ENCODE assay signal across 13 cellular contexts in the genomic region with DNA sequence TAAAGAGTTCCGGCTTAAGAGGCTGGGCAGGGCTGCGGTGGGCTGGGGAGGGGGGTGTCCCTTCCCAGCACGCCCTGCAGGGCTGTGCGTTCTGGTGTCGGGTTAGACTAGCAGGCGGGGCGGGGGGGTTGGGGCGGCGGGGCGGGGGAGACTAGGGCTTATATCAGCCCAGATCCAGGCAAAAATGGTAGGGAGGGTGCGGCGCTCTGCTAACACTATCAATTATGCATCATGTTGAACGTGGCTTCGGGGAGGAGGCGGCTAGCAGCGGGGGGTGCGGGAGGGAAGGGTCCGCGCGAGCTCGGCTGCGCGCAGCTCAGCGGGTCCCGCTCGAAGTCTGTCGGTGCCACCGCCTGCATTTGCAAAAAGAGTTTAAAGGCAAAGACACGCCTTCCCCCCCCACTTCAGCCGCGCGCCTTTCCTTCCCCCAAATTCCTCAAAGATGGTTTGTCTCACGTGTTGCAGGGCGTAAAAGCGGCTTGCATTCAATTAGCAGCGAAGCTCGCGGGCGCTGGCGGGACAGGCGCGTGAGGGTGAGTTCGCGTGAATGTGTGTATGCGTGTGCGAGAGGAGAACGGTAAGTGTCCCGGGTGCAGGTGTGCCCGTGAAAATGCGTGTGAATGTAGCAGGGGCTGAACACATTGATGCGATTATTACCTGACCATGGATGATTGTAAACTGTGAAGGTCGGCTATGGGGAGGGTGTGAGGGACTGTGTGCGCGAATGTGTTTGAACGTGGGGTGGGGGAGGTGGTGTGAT. TPM values are rescaled to one million over a fixed set of nuclear protein-coding genes. Genes with fewer than 3 reads are reported as not detected.
DNase-seq lines count a peak whose midpoint lies in the region; ATAC-seq and TF ChIP-seq lines count a peak whose summit lies in the region.
"Had no signal": no experiment of that assay in that cellular context is flagged by ENCODE, and none has a peak within 500 bp of the region (broad histone marks: within the 10 kb centered on the region; RNA-seq: fewer than 3 reads in every experiment).

A gene with protein sequence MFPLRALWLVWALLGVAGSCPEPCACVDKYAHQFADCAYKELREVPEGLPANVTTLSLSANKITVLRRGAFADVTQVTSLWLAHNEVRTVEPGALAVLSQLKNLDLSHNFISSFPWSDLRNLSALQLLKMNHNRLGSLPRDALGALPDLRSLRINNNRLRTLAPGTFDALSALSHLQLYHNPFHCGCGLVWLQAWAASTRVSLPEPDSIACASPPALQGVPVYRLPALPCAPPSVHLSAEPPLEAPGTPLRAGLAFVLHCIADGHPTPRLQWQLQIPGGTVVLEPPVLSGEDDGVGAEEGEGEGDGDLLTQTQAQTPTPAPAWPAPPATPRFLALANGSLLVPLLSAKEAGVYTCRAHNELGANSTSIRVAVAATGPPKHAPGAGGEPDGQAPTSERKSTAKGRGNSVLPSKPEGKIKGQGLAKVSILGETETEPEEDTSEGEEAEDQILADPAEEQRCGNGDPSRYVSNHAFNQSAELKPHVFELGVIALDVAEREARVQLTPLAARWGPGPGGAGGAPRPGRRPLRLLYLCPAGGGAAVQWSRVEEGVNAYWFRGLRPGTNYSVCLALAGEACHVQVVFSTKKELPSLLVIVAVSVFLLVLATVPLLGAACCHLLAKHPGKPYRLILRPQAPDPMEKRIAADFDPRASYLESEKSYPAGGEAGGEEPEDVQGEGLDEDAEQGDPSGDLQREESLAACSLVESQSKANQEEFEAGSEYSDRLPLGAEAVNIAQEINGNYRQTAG (plus strand): TSS at position 498 of the 760 bp plus-strand sequence. CDS start 2,169 bp downstream, outside the sequence.

- H3K4me1 Mint-ChIP-seq in chondrocyte (ENCODE audit: low read depth), result peaks cover 35% of the 10 kb centered on the region
- peaks cover 38% of the 10 kb centered on the region for H3K4me1 Mint-ChIP-seq in neural crest cell

- H3K9me3 Mint-ChIP-seq in chondrocyte (ENCODE audit: low read depth), result no peaks in the 10 kb centered on the region
- H3K9me3 Mint-ChIP-seq in neural crest cell, result no peaks in the 10 kb centered on the region

- no peak within 1 kb of the TSS for H3K4ac ChIP-seq in IMR-90 (ENCODE audit: low read depth, low read length)

- H3K36me3 ChIP-seq in BLaER1 treated with 17β-estradiol and CSF1 and Interleukin-3, amounts not matched to agents 10 nM and 100 nM, result no peaks in the 10 kb centered on the region
- H3K36me3 ChIP-seq in IMR-90 (ENCODE audit: control insufficient read depth, insufficient read depth, low read length), result no peaks in the 10 kb centered on the region
- H3K36me3 ChIP-seq: vagina had no signal

- POLR2A ChIA-PET in IMR-90 (lab: Charles Lee; ENCODE audit: unreplicated experiment), result no interaction called here

- no peak within 1 kb of the TSS for H3K23ac ChIP-seq in IMR-90 (ENCODE audit: low read depth, low read length)

- H4K20me1 ChIP-seq in BLaER1 treated with 17β-estradiol and CSF1 and Interleukin-3, amounts not matched to agents 10 nM and 100 nM, result peaks cover 0 to 62% (median 27%) of the 10 kb centered on the region in 11 experiments; a peak in 16 of 22 replicates
- peaks cover 19% of the 10 kb centered on the region; the same call in 1 of the 2 replicates for H4K20me1 ChIP-seq in IMR-90 (ENCODE audit: insufficient read depth, low read length)

- H3K27ac ChIP-seq in BLaER1 treated with 17β-estradiol and CSF1 and Interleukin-3, amounts not matched to agents 10 nM and 100 nM, result no peak within 1 kb of the TSS
- no peak within 1 kb of the TSS for H3K27ac ChIP-seq in IMR-90 (ENCODE audit: insufficient read depth, low read length)
- H3K27ac ChIP-seq: foreskin keratinocyte, vagina had no signal

- H3K36me3 Mint-ChIP-seq in chondrocyte (ENCODE audit: low read depth) (peaks cover 2% of the 10 kb centered on the region), neural crest cell (ENCODE audit: low read depth) (peaks cover 5% of the 10 kb centered on the region)

- dilution Hi-C loops in IMR-90 (cut with HindIII; ENCODE audit: low sequenced_read_pairs, unreplicated experiment), result no loop called here

- H3K4me1 ChIP-seq in BLaER1 treated with 17β-estradiol and CSF1 and Interleukin-3, amounts not matched to agents 10 nM and 100 nM, result peaks cover 14 to 31% (median 23%) of the 10 kb centered on the region in 10 experiments
- H3K4me1 ChIP-seq in IMR-90 (ENCODE audit: control insufficient read depth, insufficient read depth, low read length), result no peaks in the 10 kb centered on the region; the same call in 1 of the 2 replicates
- H3K4me1 ChIP-seq: foreskin keratinocyte had no signal

- H3K9me1 ChIP-seq in IMR-90 (ENCODE audit: insufficient read depth, low read length), result 0 out of 2 replicates have a peak, but pooled peaks cover 2% of the 10 kb centered on the region

- peak within 1 kb of the TSS; percentile 68 for H3K4me3 Mint-ChIP-seq in chondrocyte (ENCODE audit: unreplicated experiment)
- peak within 1 kb of the TSS; percentile 84 for H3K4me3 Mint-ChIP-seq in neural crest cell

- H3K9me3 ChIP-seq in BLaER1 treated with 17β-estradiol and CSF1 and Interleukin-3, amounts not matched to agents 10 nM and 100 nM (replicated peaks in 1 of 11), result peaks cover 21 to 34% (median 26%) of the 10 kb centered on the region in 11 experiments; a peak in 21 of 22 replicates
- H3K9me3 ChIP-seq in IMR-90 (ENCODE audit: control insufficient read depth, insufficient read depth, low read length), result peaks cover 8% of the 10 kb centered on the region
- H3K9me3 ChIP-seq: vagina had no signal

- in situ Hi-C loops in IMR-90 (cut with MboI; ENCODE audit: low sequenced_read_pairs), result loop anchor here (5.0 kb wide), 1 partner anchor 153 kb away; no protein-coding TSS in a partner anchor

- TF ChIP-seq POLR2A in IMR-90 (IDR thresholded peaks at IDR 0.05; ENCODE audit: low read depth, low read length), result no peak
- no peak for TF ChIP-seq POLR2A in lower leg skin (IDR thresholded peaks at IDR 0.05)

- no peak within 1 kb of the TSS for H2BK5ac ChIP-seq in IMR-90 (ENCODE audit: low read depth, low read length, poor library complexity, severe bottlenecking)

- peak within 1 kb of the TSS in 9 of 11 experiments; percentile 13 to 89 (median 59); a peak in 12 of 22 replicates for H3K4me2 ChIP-seq in BLaER1 treated with 17β-estradiol and CSF1 and Interleukin-3, amounts not matched to agents 10 nM and 100 nM
- H3K4me2 ChIP-seq in IMR-90 (ENCODE audit: low read depth, low read length), result no peak within 1 kb of the TSS

- H2BK15ac ChIP-seq in IMR-90 (ENCODE audit: low read depth, low read length), result no peak within 1 kb of the TSS

- H2BK120ac ChIP-seq in IMR-90 (ENCODE audit: low read depth, low read length), result no peak within 1 kb of the TSS

- WGBS in IMR-90 (ENCODE audit: extremely low coverage in 2 of 2, insufficient read length in 1 of 2), 2 experiments, result 1% methylated on average over 11 of the region's 55 CpGs; no CpG with 5 or more reads in 1 of the 2 experiments
- 1 to 3% methylated on average over 42 to 45 of the region's 55 CpGs for WGBS in lower leg skin, 2 donors

- BruUV-seq in IMR-90 (replicated peaks; lab: Mats Ljungman, UMichigan), result no TSS peak

- no peak within 1 kb of the TSS for H4K91ac ChIP-seq in IMR-90 (ENCODE audit: insufficient read depth, low read depth, low read length)

- no peak within 1 kb of the TSS for H3K27ac Mint-ChIP-seq in chondrocyte (ENCODE audit: unreplicated experiment)
- no peak within 1 kb of the TSS for H3K27ac Mint-ChIP-seq in neural crest cell (ENCODE audit: unreplicated experiment)

- intact Hi-C loops in IMR-90 (cut with micrococcal nuclease) (no loop called here), lower leg skin (cut with DNase I; ENCODE audit: low total_unique reads) (no loop called here)

- H4K8ac ChIP-seq in IMR-90 (ENCODE audit: low read depth in 2 of 2, low read length in 2 of 2), result no peak within 1 kb of the TSS

- DNase-seq in IMR-90 (no peak), chondrocyte (ENCODE audit: low spot score) (no peak), neural crest cell (ENCODE audit: low read depth, low spot score) (no peak), pons (ENCODE audit: low spot score) (no peak), cortex of kidney (lab: John Stamatoyannopoulos, UW) (no peak), lower leg skin (ENCODE audit: low spot score in 2 of 2) (no peak)
- DNase-seq in NK-92 treated with Interleukin-12 subunit alpha and Interleukin-12 subunit beta, amount 100 ng/mL, for 24 hours (lab: John Stamatoyannopoulos, UW), result no peak
- DNase-seq: activated effector memory CD4-positive, alpha-beta T cell treated with Interleukin-2 at 50 U/mL for 16 hours; foreskin keratinocyte; small intestine had no signal

- no peak within 1 kb of the TSS for H4K5ac ChIP-seq in IMR-90 (ENCODE audit: low read depth, low read length)

- no peak for ATAC-seq in IMR-90 (ENCODE audit: low read depth)
- ATAC-seq: foreskin keratinocyte, HCT116 had no signal

- no peak within 1 kb of the TSS for H2BK20ac ChIP-seq in IMR-90 (ENCODE audit: low read depth, low read length)

- no peak for TF ChIP-seq CTCF in IMR-90 (conservative IDR thresholded peaks at IDR 0.05; ENCODE audit: low read depth, low read length)
- no peak for TF ChIP-seq CTCF in chondrocyte (IDR thresholded peaks at IDR 0.05)
- no peak for TF ChIP-seq CTCF in neural crest cell (conservative IDR thresholded peaks at IDR 0.05)
- no peak for TF ChIP-seq CTCF in lower leg skin (IDR thresholded peaks at IDR 0.05)

- H3K56ac ChIP-seq in IMR-90 (ENCODE audit: extremely low read depth, insufficient read depth, low read length), result no peak within 1 kb of the TSS

- peaks cover 86 to 95% (median 89%) of the 10 kb centered on the region in 11 experiments for H3K27me3 ChIP-seq in BLaER1 treated with 17β-estradiol and CSF1 and Interleukin-3, amounts not matched to agents 10 nM and 100 nM
- peaks cover 90% of the 10 kb centered on the region for H3K27me3 ChIP-seq in IMR-90 (ENCODE audit: control insufficient read depth, insufficient read depth, low read length)

- no peak within 1 kb of the TSS for H3K18ac ChIP-seq in IMR-90 (ENCODE audit: low read depth, low read length)

- H2AK9ac ChIP-seq in IMR-90 (replicated peaks; ENCODE audit: low read depth, low read length, poor library complexity), result no peak within 1 kb of the TSS

- H3K27me3 Mint-ChIP-seq in chondrocyte (ENCODE audit: low read depth) (peaks cover 35% of the 10 kb centered on the region), neural crest cell (ENCODE audit: low read depth) (peaks cover 94% of the 10 kb centered on the region)

- H3K14ac ChIP-seq in IMR-90 (replicated peaks; ENCODE audit: low read depth, low read length), result no peak within 1 kb of the TSS

- H3K4me3 ChIP-seq in BLaER1 treated with 17β-estradiol and CSF1 and Interleukin-3, amounts not matched to agents 10 nM and 100 nM, result 0 out of 20 replicates have a peak within 1 kb of the TSS, but pooled peaks of 1 of the 10 experiments have one; percentile 7
- H3K4me3 ChIP-seq in IMR-90 (ENCODE audit: insufficient read depth, low read depth, low read length), result no peak within 1 kb of the TSS
- H3K4me3 ChIP-seq in lower leg skin (ENCODE audit: low read depth, poor library complexity, severe bottlenecking), result no peak within 1 kb of the TSS
- H3K4me3 ChIP-seq: vagina had no signal

- TF ChIP-seq RAD21 in IMR-90 (IDR thresholded peaks at IDR 0.05; ENCODE audit: low read length), result no peak

- H3K79me1 ChIP-seq in IMR-90 (ENCODE audit: low read depth in 1 of 2, low read length in 2 of 2), result no peaks in the 10 kb centered on the region

- CTCF ChIA-PET in IMR-90 (lab: Yijun Ruan, JAX), result interaction anchor here (1.7 kb wide), 1 partner anchor 178 kb away, joined by 6 read pairs; no protein-coding TSS in a partner anchor

- H2AK5ac ChIP-seq in IMR-90 (ENCODE audit: low read depth, low read length), result no peak within 1 kb of the TSS

- H3K9ac ChIP-seq in BLaER1 treated with 17β-estradiol and CSF1 and Interleukin-3, amounts not matched to agents 10 nM and 100 nM, result no peak within 1 kb of the TSS
- no peak within 1 kb of the TSS for H3K9ac ChIP-seq in IMR-90 (ENCODE audit: low read depth, low read length)

- H2AFZ ChIP-seq in IMR-90 (replicated peaks; ENCODE audit: low read length, poor library complexity), result peak within 1 kb of the TSS; percentile 28

RNA-seq across cellular contexts. Expression of the gene that starts here (rescaled TPM):
- not detected in 2 replicates for total RNA-seq in IMR-90 (2012; rRNA removed)
- not detected in 2 replicates for polyA plus RNA-seq in IMR-90 (2012; rRNA removed)
- polyA plus RNA-seq in IMR-90 (2012; cell fraction: cytosol; rRNA removed), result not detected in 2 replicates
- polyA plus RNA-seq in IMR-90 (2012; cell fraction: nucleus; rRNA removed; ENCODE audit: low replicate concordance), result not detected in 2 replicates
- total RNA-seq in chondrocyte, result 2.9 to 4.9 TPM (median 3.2 TPM) in 3 replicates
- total RNA-seq in neural crest cell, result 9.6 and 10.9 TPM in 2 replicates
- total RNA-seq in lower leg skin, result under 1 TPM in 3 of 4 donors, not detected in 1; 0.17 to 0.91 (median 0.39) TPM
- total RNA-seq: foreskin keratinocyte had no signal
- polyA plus RNA-seq: foreskin keratinocyte had no signal
